In the genomic region with DNA sequence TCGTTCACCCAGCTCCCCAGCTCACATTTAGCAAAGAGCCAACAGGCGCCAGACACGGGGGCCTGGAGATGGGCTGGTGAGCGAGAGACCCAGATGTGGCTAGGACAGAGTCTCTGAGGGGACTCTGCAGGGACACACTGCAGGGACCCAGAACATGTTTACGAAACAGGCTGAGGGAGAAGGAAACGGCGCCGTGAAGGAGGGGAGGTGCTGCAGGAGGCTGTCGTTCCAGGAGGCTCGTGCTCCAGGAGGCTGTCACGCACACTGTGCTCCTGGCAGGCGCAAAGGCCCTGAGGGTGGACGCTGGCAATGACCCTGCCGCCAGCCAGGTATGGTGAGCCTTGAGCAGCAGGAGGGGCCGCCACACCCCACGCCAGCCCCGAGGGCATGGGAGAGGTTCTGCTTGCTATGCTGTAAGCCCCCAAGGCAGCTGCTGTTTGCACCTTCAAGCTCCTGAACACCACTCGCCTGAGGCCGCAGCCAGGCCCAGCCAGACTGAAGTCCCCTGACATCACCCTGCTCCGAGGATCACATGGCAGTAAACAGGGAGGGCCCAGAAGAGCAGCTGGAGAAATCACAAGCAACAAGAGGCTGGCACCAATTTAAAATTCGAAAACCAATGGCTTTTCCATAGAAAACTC, we compare ENCODE assay signal across 12 cellular contexts. TPM values are rescaled to one million over a fixed set of nuclear protein-coding genes. Genes with fewer than 3 reads are reported as not detected.
A peak's percentile ranks its signal among the peaks of the same experiment; 100 is the strongest.
DNase-seq lines count a peak whose midpoint lies in the region; ATAC-seq and TF ChIP-seq lines count a peak whose summit lies in the region.
"Had no signal": no experiment of that assay in that cellular context is flagged by ENCODE, and none has a peak within 500 bp of the region (broad histone marks: within the 10 kb centered on the region; RNA-seq: fewer than 3 reads in every experiment).

No MANE protein-coding gene starts in this region.

- peak overlapping the region in 4 of 7 donors; percentile 29 to 56 (median 47) for H3K4me3 Mint-ChIP-seq in CD8-positive, alpha-beta memory T cell
- H3K4me3 Mint-ChIP-seq in effector memory CD8-positive, alpha-beta T cell = no peak overlapping the region
- H3K4me3 Mint-ChIP-seq: brain had no signal

- H3K4me1 ChIP-seq in CD8-positive, alpha-beta memory T cell (ENCODE audit: insufficient read depth, low read length) = peaks cover 23% of the 10 kb centered on the region
- H3K4me1 ChIP-seq in Peyer's patch = peaks cover 21 to 61% (median 28%) of the 10 kb centered on the region in 4 donors
- H3K4me1 ChIP-seq in right cardiac atrium (ENCODE audit: control insufficient read depth, insufficient read depth, low read length) = peaks cover 1% of the 10 kb centered on the region
- H3K4me1 ChIP-seq in trophoblast cell (ENCODE audit: control insufficient read depth in 1 of 2, insufficient read depth in 2 of 2, low read length in 2 of 2) = peaks cover 2 to 6% of the 10 kb centered on the region in 2 experiments
- H3K4me1 ChIP-seq: thyroid gland had no signal

- no peak overlapping the region for H3K14ac ChIP-seq in trophoblast cell (ENCODE audit: low read length)

- H2AFZ ChIP-seq in trophoblast cell (ENCODE audit: insufficient read depth, low read length, poor library complexity) = no peak overlapping the region

- no peak overlapping the region for H3K4me3 ChIP-seq in CD8-positive, alpha-beta memory T cell (ENCODE audit: low read length)
- H3K4me3 ChIP-seq in Peyer's patch (peak overlapping the region in 1 of 4 donors; percentile 7), right cardiac atrium (ENCODE audit: low read length) (no peak overlapping the region), trophoblast cell (ENCODE audit: low read depth, low read length) (no peak overlapping the region)
- H3K4me3 ChIP-seq: thyroid gland had no signal

- H3K23ac ChIP-seq in trophoblast cell (ENCODE audit: low read length) = no peak overlapping the region

- H3K36me3 ChIP-seq in CD8-positive, alpha-beta memory T cell (ENCODE audit: insufficient read depth, low read length) = no peaks in the 10 kb centered on the region
- no peaks in the 10 kb centered on the region for H3K36me3 ChIP-seq in Peyer's patch
- no peaks in the 10 kb centered on the region for H3K36me3 ChIP-seq in trophoblast cell (ENCODE audit: control insufficient read depth in 1 of 2, insufficient read depth in 2 of 2, low read length in 2 of 2)
- H3K36me3 ChIP-seq: thyroid gland had no signal

- intact Hi-C loops in right cardiac atrium (cut with DNase I) = no loop called here

- no peak overlapping the region for H3K9ac ChIP-seq in trophoblast cell (ENCODE audit: low read length)

- no peak overlapping the region for H2BK120ac ChIP-seq in trophoblast cell (ENCODE audit: insufficient read depth, low read length, poor library complexity)

- H2AK5ac ChIP-seq in trophoblast cell (ENCODE audit: low read length) = no peak overlapping the region

- H3K79me2 ChIP-seq in trophoblast cell (ENCODE audit: control insufficient read depth, insufficient read depth, low read length, poor library complexity) = no peaks in the 10 kb centered on the region

- no peak overlapping the region for H3K4ac ChIP-seq in trophoblast cell (ENCODE audit: low read depth, low read length)

- DNase-seq in CD8-positive, alpha-beta memory T cell = peak in 2 of 5 donors; percentile 1 to 40
- DNase-seq in Peyer's patch = peak in 2 of 3 donors; percentile 72 to 75
- peak; percentile 12 to 58 (median 30) for DNase-seq in right cardiac atrium
- peak; percentile 100 for DNase-seq in trophoblast cell
- DNase-seq in effector memory CD8-positive, alpha-beta T cell = no peak
- no peak for DNase-seq in SHP77 (lab: John Stamatoyannopoulos, UW)
- no peak for DNase-seq in GDM1 (lab: John Stamatoyannopoulos, UW)
- DNase-seq: NCI-H2107 had no signal

- TF ChIP-seq POLR2A in Peyer's patch (IDR thresholded peaks at IDR 0.05) = peak; percentile 43 to 60

- POLR2A ChIA-PET in CD8-positive, alpha-beta memory T cell (lab: Charles Lee) = no interaction called here

- no peaks in the 10 kb centered on the region for H3K9me3 Mint-ChIP-seq in CD8-positive, alpha-beta memory T cell
- no peaks in the 10 kb centered on the region for H3K9me3 Mint-ChIP-seq in effector memory CD8-positive, alpha-beta T cell
- H3K9me3 Mint-ChIP-seq: brain had no signal

- H3K27ac ChIP-seq in CD8-positive, alpha-beta memory T cell (ENCODE audit: low read depth, low read length) = no peak overlapping the region
- H3K27ac ChIP-seq in Peyer's patch (peak overlapping the region in 3 of 4 donors; percentile 90 to 99 (median 93)), right cardiac atrium (ENCODE audit: low read length) (no peak overlapping the region), trophoblast cell (ENCODE audit: low read depth, low read length) (no peak overlapping the region)
- H3K27ac ChIP-seq: thyroid gland had no signal

- no peak overlapping the region for H3K18ac ChIP-seq in trophoblast cell (ENCODE audit: low read length)

- no peak for TF ChIP-seq CTCF in Peyer's patch (IDR thresholded peaks at IDR 0.05)

- no peak overlapping the region for H4K91ac ChIP-seq in trophoblast cell (ENCODE audit: low read depth, low read length)

- H4K12ac ChIP-seq in trophoblast cell (ENCODE audit: low read depth, low read length) = no peak overlapping the region

- no peak overlapping the region for H2BK12ac ChIP-seq in trophoblast cell (ENCODE audit: low read length)

- peaks cover 28 to 57% (median 41%) of the 10 kb centered on the region in 3 donors for H3K4me1 Mint-ChIP-seq in CD8-positive, alpha-beta memory T cell
- H3K4me1 Mint-ChIP-seq in effector memory CD8-positive, alpha-beta T cell (ENCODE audit: low read depth in 2 of 2) = peaks cover 44 to 49% of the 10 kb centered on the region in 2 donors
- H3K4me1 Mint-ChIP-seq: brain had no signal

- no peaks in the 10 kb centered on the region for H3K9me3 ChIP-seq in CD8-positive, alpha-beta memory T cell (ENCODE audit: low read length)
- H3K9me3 ChIP-seq in Peyer's patch (no peaks in the 10 kb centered on the region), right cardiac atrium (ENCODE audit: control insufficient read depth, low read length) (no peaks in the 10 kb centered on the region), trophoblast cell (ENCODE audit: insufficient read depth, low read depth, low read length) (no peaks in the 10 kb centered on the region)
- H3K9me3 ChIP-seq: thyroid gland had no signal

- H4K8ac ChIP-seq in trophoblast cell (ENCODE audit: low read depth, low read length) = no peak overlapping the region

- ATAC-seq in right cardiac atrium (no peak), GM18909 (IDR thresholded peaks at IDR 0.05; ENCODE audit: poor library complexity, unreplicated experiment) (no peak)
- no peak for ATAC-seq in effector memory CD8-positive, alpha-beta T cell (replicated peaks)

- no peak overlapping the region for H2BK5ac ChIP-seq in trophoblast cell (ENCODE audit: low read depth, low read length, poor library complexity)

- no peaks in the 10 kb centered on the region for H3K27me3 Mint-ChIP-seq in CD8-positive, alpha-beta memory T cell
- H3K27me3 Mint-ChIP-seq in effector memory CD8-positive, alpha-beta T cell = no peaks in the 10 kb centered on the region
- H3K27me3 Mint-ChIP-seq: brain had no signal

- no peaks in the 10 kb centered on the region for H3K27me3 ChIP-seq in CD8-positive, alpha-beta memory T cell (ENCODE audit: insufficient read depth, low read length, poor library complexity, severe bottlenecking)
- no peaks in the 10 kb centered on the region for H3K27me3 ChIP-seq in Peyer's patch
- H3K27me3 ChIP-seq in right cardiac atrium (ENCODE audit: control insufficient read depth, insufficient read depth) = no peaks in the 10 kb centered on the region
- H3K27me3 ChIP-seq in trophoblast cell (ENCODE audit: insufficient read depth, low read length) = no peaks in the 10 kb centered on the region
- H3K27me3 ChIP-seq: thyroid gland had no signal

- 78% methylated on average over 21 of the region's 21 CpGs for WGBS in right cardiac atrium
- no CpG with 5 or more reads among the region's 21 CpGs for WGBS in trophoblast cell (ENCODE audit: extremely low coverage, insufficient coverage, insufficient read length)

- CTCF ChIA-PET in CD8-positive, alpha-beta memory T cell (lab: Charles Lee) = interaction anchor here (0.9 to 2.7 kb wide), 2 partner anchors 17 to 26 kb away, joined by 3 to 13 read pairs; no protein-coding TSS in a partner anchor

- no peaks in the 10 kb centered on the region for H3K79me1 ChIP-seq in trophoblast cell (ENCODE audit: low read length)

- H3K27ac Mint-ChIP-seq in CD8-positive, alpha-beta memory T cell = peak overlapping the region in 7 of 8 donors; percentile 57 to 90 (median 86)
- peak overlapping the region in 1 of 2 donors; percentile 89 for H3K27ac Mint-ChIP-seq in effector memory CD8-positive, alpha-beta T cell
- H3K27ac Mint-ChIP-seq: brain had no signal

- peaks cover 0 to 2% (median 0%) of the 10 kb centered on the region in 3 donors for H3K36me3 Mint-ChIP-seq in CD8-positive, alpha-beta memory T cell
- peaks cover 26% of the 10 kb centered on the region for H3K36me3 Mint-ChIP-seq in effector memory CD8-positive, alpha-beta T cell (ENCODE audit: insufficient read depth)

- no peak overlapping the region for H3K4me2 ChIP-seq in trophoblast cell (ENCODE audit: low read length)

RNA-seq across cellular contexts. Expression of a gene that starts 27.3 kb away (rescaled TPM):
- total RNA-seq in CD8-positive, alpha-beta memory T cell = 10 to 100 TPM; 67.7 to 77.3 TPM
- polyA plus RNA-seq in CD8-positive, alpha-beta memory T cell = 37.7 TPM
- 100 to 1,000 TPM; 102 to 146 (median 133) TPM for total RNA-seq in Peyer's patch
- 1 to 10 TPM; 4.8 to 7.1 (median 6.4) TPM for total RNA-seq in right cardiac atrium
- polyA plus RNA-seq in right cardiac atrium = 8.4 TPM
- 1.0 and 1.4 TPM in 2 replicates for polyA plus RNA-seq in trophoblast cell (2013)

RNA-seq across cellular contexts. Expression of a gene that starts 48.2 kb away (rescaled TPM):
- total RNA-seq in CD8-positive, alpha-beta memory T cell = 10 to 100 TPM; 18.9 to 21.3 TPM
- polyA plus RNA-seq in CD8-positive, alpha-beta memory T cell = 25.9 TPM
- total RNA-seq in Peyer's patch = 10 to 100 TPM; 15.9 to 41.3 (median 24.7) TPM
- 1 to 10 TPM; 6.3 to 8.8 (median 7.8) TPM for total RNA-seq in right cardiac atrium
- 5.8 TPM for polyA plus RNA-seq in right cardiac atrium
- polyA plus RNA-seq in trophoblast cell (2013) = 8.3 and 8.4 TPM in 2 replicates

RNA-seq across cellular contexts. Expression of a gene that starts 50.8 kb away (rescaled TPM):
- total RNA-seq in CD8-positive, alpha-beta memory T cell = 10 to 100 TPM; 39.9 to 44.9 TPM
- 33.6 TPM for polyA plus RNA-seq in CD8-positive, alpha-beta memory T cell
- total RNA-seq in Peyer's patch = 10 to 100 TPM; 29.7 to 93.3 (median 56.8) TPM
- 10 to 100 TPM; 20.1 to 23.6 (median 22.2) TPM for total RNA-seq in right cardiac atrium
- polyA plus RNA-seq in right cardiac atrium = 22.2 TPM
- 81.6 and 84.3 TPM in 2 replicates for polyA plus RNA-seq in trophoblast cell (2013)

RNA-seq across cellular contexts. Expression of a gene that starts 55.8 kb away (rescaled TPM):
- not detected for total RNA-seq in CD8-positive, alpha-beta memory T cell
- not detected for polyA plus RNA-seq in CD8-positive, alpha-beta memory T cell
- total RNA-seq in Peyer's patch (10 to 100 TPM in 1 of 4 donors, 1 to 10 TPM in 2, not detected in 1; 2.3 to 23.1 (median 2.5) TPM), right cardiac atrium (not detected)
- not detected for polyA plus RNA-seq in right cardiac atrium
- 0.01 TPM in 1 of 2 replicates, not detected in the other for polyA plus RNA-seq in trophoblast cell (2013)
- total RNA-seq: T-helper 2 cell treated with Interferon-gamma antibody and Interleukin-4, amounts not matched to agents 100 ng/mL and 5 ng/mL, for 36 hours; thyroid gland had no signal

Comparison
In these comparisons a context has a peak if more than half of its experiments do, and no peak if none do; other contexts are left out.
1. DNase-seq: peak in Peyer's patch (2 of 3), right cardiac atrium (3 of 3) and trophoblast cell (2 of 2); none in effector memory CD8-positive, alpha-beta T cell (0 of 3), SHP77 (0 of 2) and GDM1 (single experiment).
2. H3K27ac ChIP-seq: peak in Peyer's patch (3 of 4); none in CD8-positive, alpha-beta memory T cell (single experiment), right cardiac atrium (single experiment) and trophoblast cell (single experiment).
3. H3K4me3 Mint-ChIP-seq: peak in CD8-positive, alpha-beta memory T cell (4 of 7); none in effector memory CD8-positive, alpha-beta T cell (0 of 2).
4. RNA of a gene that starts 27.3 kb away (total RNA-seq): 102 to 146 TPM in Peyer's patch and 67.7 to 77.3 TPM in CD8-positive, alpha-beta memory T cell; 4.8 to 7.1 TPM in right cardiac atrium; every median in the first group is over 4 times any median in the second.